Comparison of ENCODE assay signal across 19 cellular contexts in genomic region chr14:84162658-84163057, GRCh38.
"Had no signal": no experiment of that assay in that cellular context is flagged by ENCODE, and none has a peak within 500 bp of the region (broad histone marks: within the 10 kb centered on the region; RNA-seq: fewer than 3 reads in every experiment).

No MANE protein-coding gene starts in this region.

- H3K27ac ChIP-seq: body of pancreas, epithelial cell of prostate, lower lobe of right lung, right atrium auricular region had no signal

- H3K36me3 ChIP-seq: lower lobe of right lung, right atrium auricular region had no signal

- H3K27me3 ChIP-seq: body of pancreas, right atrium auricular region had no signal

- H3K4me3 ChIP-seq: body of pancreas, lower lobe of right lung, right atrium auricular region had no signal

- H3K9me3 ChIP-seq: body of pancreas, lower lobe of right lung, right atrium auricular region had no signal

- H3K4me1 ChIP-seq: body of pancreas, lower lobe of right lung, right atrium auricular region had no signal

- ATAC-seq: activated CD8-positive, alpha-beta T cell treated with anti-CD3 and anti-CD28 coated beads for 36 hours; activated T-helper 17 cell treated with anti-CD3 and anti-CD28 coated beads, Interleukin-2, amount 50 U/mL, for 72 hours; body of pancreas; effector memory CD8-positive, alpha-beta T cell; lower lobe of right lung; stimulated activated naive CD8-positive, alpha-beta T cell treated with anti-CD3 and anti-CD28 coated beads, Interleukin-15, amount 100 ng/mL, for 72 hours had no signal

- DNase-seq: activated CD4-positive, alpha-beta T cell treated with anti-CD3 and anti-CD28 coated beads, Interleukin-2, amount 10 ng/mL, durations not matched to agents 24 days and 14 days; activated CD4-positive, CD25-positive, alpha-beta regulatory T cell; activated CD8-positive, alpha-beta T cell treated with anti-CD3 and anti-CD28 coated beads for 36 hours; activated naive CD4-positive, alpha-beta T cell; activated naive CD8-positive, alpha-beta T cell treated with anti-CD3 and anti-CD28 coated beads for 36 hours; activated T-cell treated with anti-CD3 and anti-CD28 coated beads, Interleukin-2, amount 50 U/mL, for 1 hour; body of pancreas; effector memory CD8-positive, alpha-beta T cell; foreskin fibroblast; hippocampal formation; left cardiac atrium; lower lobe of right lung; midbrain; nephron progenitor cell; stimulated activated CD4-positive, alpha-beta T cell treated with anti-CD3 and anti-CD28 coated beads, Interleukin-2, amount 100 ng/mL, for 48 hours; stimulated activated naive CD8-positive, alpha-beta T cell treated with anti-CD3 and anti-CD28 coated beads, Interleukin-15, amount 100 ng/mL, for 72 hours had no signal
